Comparison of ENCODE assay signal across 17 cellular contexts in genomic region chr10:691216-691615, GRCh38. TPM values are rescaled to one million over a fixed set of nuclear protein-coding genes. Genes with fewer than 3 reads are reported as not detected.
A peak's percentile ranks its signal among the peaks of the same experiment; 100 is the strongest.
DNase-seq lines count a peak whose midpoint lies in the region; ATAC-seq and TF ChIP-seq lines count a peak whose summit lies in the region.
"Had no signal": no experiment of that assay in that cellular context is flagged by ENCODE, and none has a peak within 500 bp of the region (broad histone marks: within the 10 kb centered on the region; RNA-seq: fewer than 3 reads in every experiment).

No MANE protein-coding gene starts in this region.

- no peaks in the 10 kb centered on the region for H3K9me3 ChIP-seq in T-helper 17 cell (ENCODE audit: control insufficient read depth, low read length, poor library complexity, severe bottlenecking)
- H3K9me3 ChIP-seq: suprapubic skin had no signal

- no peaks in the 10 kb centered on the region for H3K36me3 ChIP-seq in brain microvascular endothelial cell (replicated peaks)
- H3K36me3 ChIP-seq: suprapubic skin had no signal

- H3K27ac Mint-ChIP-seq in activated CD4-positive, alpha-beta T cell treated with anti-CD3 and anti-CD28 coated beads, Interleukin-2, amount 10 ng/mL, durations not matched to agents 24 days and 14 days, result no peak overlapping the region
- H3K27ac Mint-ChIP-seq in T-helper 17 cell (no peak overlapping the region), glutamatergic neuron (ENCODE audit: unreplicated experiment) (no peak overlapping the region), progenitor cell of endocrine pancreas (peak overlapping the region; percentile 16)

- in situ Hi-C loops in brain microvascular endothelial cell (cut with HindIII; ENCODE audit: low pct_ligation_motif_present, low sequenced_read_pairs), result no loop called here

- no peak for ATAC-seq in T-helper 17 cell
- no peak for ATAC-seq in GM18868 (IDR thresholded peaks at IDR 0.05; ENCODE audit: unreplicated experiment)
- no peak for ATAC-seq in HG02973 (IDR thresholded peaks at IDR 0.05; ENCODE audit: unreplicated experiment)
- ATAC-seq: activated CD4-positive, CD25-positive, alpha-beta regulatory T cell treated with anti-CD3 and anti-CD28 coated beads, Interleukin-2, amount 50 U/mL, for 24 hours had no signal

- H3K36me3 Mint-ChIP-seq in activated CD4-positive, alpha-beta T cell treated with anti-CD3 and anti-CD28 coated beads, Interleukin-2, amount 10 ng/mL, durations not matched to agents 24 days and 14 days (ENCODE audit: low read depth), result no peaks in the 10 kb centered on the region
- peaks cover 3% of the 10 kb centered on the region for H3K36me3 Mint-ChIP-seq in T-helper 17 cell (ENCODE audit: low read depth)
- H3K36me3 Mint-ChIP-seq in glutamatergic neuron (ENCODE audit: unreplicated experiment), result no peaks in the 10 kb centered on the region
- no peaks in the 10 kb centered on the region for H3K36me3 Mint-ChIP-seq in progenitor cell of endocrine pancreas (ENCODE audit: insufficient read depth)

- no peaks in the 10 kb centered on the region for H3K27me3 ChIP-seq in brain microvascular endothelial cell (replicated peaks)

- H3K9me3 Mint-ChIP-seq in activated CD4-positive, alpha-beta T cell treated with anti-CD3 and anti-CD28 coated beads, Interleukin-2, amount 10 ng/mL, durations not matched to agents 24 days and 14 days, result no peaks in the 10 kb centered on the region
- H3K9me3 Mint-ChIP-seq in glutamatergic neuron (ENCODE audit: unreplicated experiment) (peaks cover 19% of the 10 kb centered on the region), progenitor cell of endocrine pancreas (ENCODE audit: low read depth) (no peaks in the 10 kb centered on the region)

- H3K4me3 Mint-ChIP-seq in activated CD4-positive, alpha-beta T cell treated with anti-CD3 and anti-CD28 coated beads, Interleukin-2, amount 10 ng/mL, durations not matched to agents 24 days and 14 days, result peak overlapping the region; percentile 49
- peak overlapping the region; percentile 77 for H3K4me3 Mint-ChIP-seq in T-helper 17 cell
- H3K4me3 Mint-ChIP-seq in glutamatergic neuron (ENCODE audit: unreplicated experiment), result peak overlapping the region; percentile 36
- H3K4me3 Mint-ChIP-seq in progenitor cell of endocrine pancreas (ENCODE audit: low read depth), result peak overlapping the region; percentile 62

- H3K4me3 ChIP-seq in brain microvascular endothelial cell (ENCODE audit: low read depth, low read length), result no peak overlapping the region

- intact Hi-C loops in activated CD4-positive, alpha-beta T cell treated with anti-CD3 and anti-CD28 coated beads, Interleukin-2, amount 10 ng/mL, durations not matched to agents 24 days and 14 days (cut with micrococcal nuclease), result no loop called here

- TF ChIP-seq CTCF in glutamatergic neuron (IDR thresholded peaks at IDR 0.05; ENCODE audit: partially characterized antibody, unreplicated experiment), result no peak
- no peak for TF ChIP-seq CTCF in progenitor cell of endocrine pancreas (IDR thresholded peaks at IDR 0.05; ENCODE audit: unreplicated experiment)
- no peak for TF ChIP-seq CTCF in brain microvascular endothelial cell (IDR thresholded peaks at IDR 0.05; ENCODE audit: low read depth, low read length, missing control alignments)

- H3K27ac ChIP-seq in brain microvascular endothelial cell, result no peak overlapping the region

- no peak for DNase-seq in activated CD4-positive, alpha-beta T cell treated with anti-CD3 and anti-CD28 coated beads, Interleukin-2, amount 10 ng/mL, durations not matched to agents 24 days and 14 days
- no peak for DNase-seq in activated CD4-positive, alpha-beta T cell treated with anti-CD3 and anti-CD28 coated beads for 1 hour
- no peak for DNase-seq in T-helper 17 cell
- DNase-seq in glutamatergic neuron, result no peak
- no peak for DNase-seq in progenitor cell of endocrine pancreas (ENCODE audit: low spot score, unreplicated experiment)
- DNase-seq in brain microvascular endothelial cell, result no peak
- DNase-seq: anterior cingulate cortex; effector CD4-positive, alpha-beta T cell; Kasumi-1; left cardiac atrium; NCI-H1048; NCI-H2081 treated with DMSO at 0.1 percent for 48 hours; nucleus accumbens had no signal

- no peaks in the 10 kb centered on the region for H3K4me1 Mint-ChIP-seq in activated CD4-positive, alpha-beta T cell treated with anti-CD3 and anti-CD28 coated beads, Interleukin-2, amount 10 ng/mL, durations not matched to agents 24 days and 14 days
- H3K4me1 Mint-ChIP-seq in T-helper 17 cell (peaks cover 10% of the 10 kb centered on the region), glutamatergic neuron (ENCODE audit: low read depth, unreplicated experiment) (peaks cover 24% of the 10 kb centered on the region), progenitor cell of endocrine pancreas (ENCODE audit: low read depth) (peaks cover 39% of the 10 kb centered on the region)

- peaks cover 40% of the 10 kb centered on the region for H3K27me3 Mint-ChIP-seq in activated CD4-positive, alpha-beta T cell treated with anti-CD3 and anti-CD28 coated beads, Interleukin-2, amount 10 ng/mL, durations not matched to agents 24 days and 14 days
- H3K27me3 Mint-ChIP-seq in T-helper 17 cell (peaks cover 57% of the 10 kb centered on the region), glutamatergic neuron (ENCODE audit: unreplicated experiment) (peaks cover 13% of the 10 kb centered on the region), progenitor cell of endocrine pancreas (peaks cover 2% of the 10 kb centered on the region)

RNA-seq across cellular contexts. Expression of gene DIP2C, which starts 1.7 kb away (rescaled TPM):
- total RNA-seq in activated CD4-positive, alpha-beta T cell treated with anti-CD3 and anti-CD28 coated beads, Interleukin-2, amount 10 ng/mL, durations not matched to agents 24 days and 14 days, result 1.4 and 1.9 TPM in 2 replicates
- total RNA-seq in T-helper 17 cell (1 to 10 TPM; 4.1 to 6.0 TPM), glutamatergic neuron (ENCODE audit: unreplicated experiment) (52.6 TPM), progenitor cell of endocrine pancreas (26.3 and 27.2 TPM in 2 replicates)
